In the genomic region with DNA sequence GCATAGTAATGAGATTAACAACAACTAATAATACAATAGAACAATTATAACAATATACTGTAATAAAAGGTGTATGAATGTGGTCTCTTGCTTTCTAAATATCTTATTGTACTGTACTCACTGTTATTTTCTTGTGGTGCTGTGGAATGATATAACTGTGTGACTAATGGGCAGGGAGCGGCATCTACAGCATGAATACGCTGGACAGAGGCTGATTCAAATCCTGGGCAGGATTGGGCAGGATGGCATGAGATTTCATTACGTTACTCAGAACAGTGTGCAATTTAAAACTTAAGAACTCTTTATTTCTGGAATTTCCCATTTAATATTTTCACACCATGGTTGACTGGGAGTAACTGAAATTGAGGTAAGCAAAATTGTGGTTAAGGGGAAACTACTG, we compare ENCODE assay signal across 15 cellular contexts.
A peak's percentile ranks its signal among the peaks of the same experiment; 100 is the strongest.
DNase-seq lines count a peak whose midpoint lies in the region; ATAC-seq and TF ChIP-seq lines count a peak whose summit lies in the region.
"Had no signal": no experiment of that assay in that cellular context is flagged by ENCODE, and none has a peak within 500 bp of the region (broad histone marks: within the 10 kb centered on the region; RNA-seq: fewer than 3 reads in every experiment).

No MANE protein-coding gene starts in this region.

- no peak overlapping the region for H3K4me3 ChIP-seq in astrocyte of the spinal cord (ENCODE audit: low read depth, low read length)

- DNase-seq in EL (peak; percentile 58), HT1080 (ENCODE audit: low read depth) (peak; percentile 67), astrocyte of the spinal cord (ENCODE audit: low read depth, low spot score) (peak; percentile 1), iris pigment epithelial cell (ENCODE audit: low read depth) (peak; percentile 12), KG1 (lab: John Stamatoyannopoulos, UW) (no peak), NCI-H82 (lab: John Stamatoyannopoulos, UW) (no peak), WTC11 (ENCODE audit: low spot score) (no peak)
- no peak for DNase-seq in activated effector memory CD4-positive, alpha-beta T cell treated with Interleukin-2 at 50 U/mL for 16 hours
- DNase-seq: DMS53, NCI-H1048, NCI-H446 treated with DMSO at 0.1 percent for 48 hours, NCI-H748 treated with DMSO at 0.1 percent for 48 hours, SIG-M5 had no signal

- peaks cover 32% of the 10 kb centered on the region for H3K9me3 Mint-ChIP-seq in WTC11

- CTCF ChIA-PET in WTC11 (lab: Charles Lee), result no interaction called here

- POLR2A ChIA-PET in WTC11 (lab: Charles Lee), result no interaction called here

- no peaks in the 10 kb centered on the region for H3K27me3 Mint-ChIP-seq in WTC11 (ENCODE audit: low read depth)
- H3K27me3 Mint-ChIP-seq: IgD-negative memory B cell had no signal

- H3K27ac Mint-ChIP-seq in WTC11, result no peak overlapping the region
- H3K27ac Mint-ChIP-seq: IgD-negative memory B cell had no signal

- TF ChIP-seq CTCF in astrocyte of the spinal cord (IDR thresholded peaks at IDR 0.05; ENCODE audit: low read depth, low read length) (no peak), WTC11 (IDR thresholded peaks at IDR 0.05) (no peak)

- in situ Hi-C loops in astrocyte of the spinal cord (cut with HindIII; ENCODE audit: low sequenced_read_pairs), result no loop called here

- H3K36me3 Mint-ChIP-seq in WTC11, result peaks cover 17% of the 10 kb centered on the region
- H3K36me3 Mint-ChIP-seq: IgD-negative memory B cell had no signal

- no peak overlapping the region for H3K4me3 Mint-ChIP-seq in WTC11
- H3K4me3 Mint-ChIP-seq: IgD-negative memory B cell had no signal

- H3K4me1 Mint-ChIP-seq in WTC11, result peaks cover 8% of the 10 kb centered on the region
- H3K4me1 Mint-ChIP-seq: IgD-negative memory B cell had no signal

- ATAC-seq in WTC11, result no peak
- ATAC-seq: Panc1 had no signal

TF ChIP-seq in WTC11, 78 proteins besides CTCF, POLR2A, EP300 and RAD21:
- TF ChIP-seq, protein P1, sequence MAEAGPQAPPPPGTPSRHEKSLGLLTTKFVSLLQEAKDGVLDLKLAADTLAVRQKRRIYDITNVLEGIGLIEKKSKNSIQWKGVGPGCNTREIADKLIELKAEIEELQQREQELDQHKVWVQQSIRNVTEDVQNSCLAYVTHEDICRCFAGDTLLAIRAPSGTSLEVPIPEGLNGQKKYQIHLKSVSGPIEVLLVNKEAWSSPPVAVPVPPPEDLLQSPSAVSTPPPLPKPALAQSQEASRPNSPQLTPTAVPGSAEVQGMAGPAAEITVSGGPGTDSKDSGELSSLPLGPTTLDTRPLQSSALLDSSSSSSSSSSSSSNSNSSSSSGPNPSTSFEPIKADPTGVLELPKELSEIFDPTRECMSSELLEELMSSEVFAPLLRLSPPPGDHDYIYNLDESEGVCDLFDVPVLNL (CRISPR knock-in tag; IDR thresholded peaks at IDR 0.05; ENCODE audit: borderline replicate concordance, low read depth), result no peak
- TF ChIP-seq, protein P2, sequence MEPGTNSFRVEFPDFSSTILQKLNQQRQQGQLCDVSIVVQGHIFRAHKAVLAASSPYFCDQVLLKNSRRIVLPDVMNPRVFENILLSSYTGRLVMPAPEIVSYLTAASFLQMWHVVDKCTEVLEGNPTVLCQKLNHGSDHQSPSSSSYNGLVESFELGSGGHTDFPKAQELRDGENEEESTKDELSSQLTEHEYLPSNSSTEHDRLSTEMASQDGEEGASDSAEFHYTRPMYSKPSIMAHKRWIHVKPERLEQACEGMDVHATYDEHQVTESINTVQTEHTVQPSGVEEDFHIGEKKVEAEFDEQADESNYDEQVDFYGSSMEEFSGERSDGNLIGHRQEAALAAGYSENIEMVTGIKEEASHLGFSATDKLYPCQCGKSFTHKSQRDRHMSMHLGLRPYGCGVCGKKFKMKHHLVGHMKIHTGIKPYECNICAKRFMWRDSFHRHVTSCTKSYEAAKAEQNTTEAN (CRISPR knock-in tag; IDR thresholded peaks at IDR 0.05), result no peak
- TF ChIP-seq ETV6 (CRISPR knock-in tag; IDR thresholded peaks at IDR 0.05) (no peak), MYBL2 (CRISPR knock-in tag; IDR thresholded peaks at IDR 0.05) (no peak), NR1H2 (CRISPR knock-in tag; IDR thresholded peaks at IDR 0.05) (no peak), RELA (CRISPR knock-in tag; IDR thresholded peaks at IDR 0.05; ENCODE audit: borderline replicate concordance) (no peak), HMGA2 (CRISPR knock-in tag; IDR thresholded peaks at IDR 0.05) (no peak), FOXK1 (CRISPR knock-in tag; IDR thresholded peaks at IDR 0.05) (no peak), TCF7 (CRISPR knock-in tag; IDR thresholded peaks at IDR 0.05; ENCODE audit: low read depth) (no peak), IRF2 (CRISPR knock-in tag; IDR thresholded peaks at IDR 0.05; ENCODE audit: borderline replicate concordance, low read depth) (no peak)
- TF ChIP-seq, protein P3, sequence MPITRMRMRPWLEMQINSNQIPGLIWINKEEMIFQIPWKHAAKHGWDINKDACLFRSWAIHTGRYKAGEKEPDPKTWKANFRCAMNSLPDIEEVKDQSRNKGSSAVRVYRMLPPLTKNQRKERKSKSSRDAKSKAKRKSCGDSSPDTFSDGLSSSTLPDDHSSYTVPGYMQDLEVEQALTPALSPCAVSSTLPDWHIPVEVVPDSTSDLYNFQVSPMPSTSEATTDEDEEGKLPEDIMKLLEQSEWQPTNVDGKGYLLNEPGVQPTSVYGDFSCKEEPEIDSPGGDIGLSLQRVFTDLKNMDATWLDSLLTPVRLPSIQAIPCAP (CRISPR knock-in tag; IDR thresholded peaks at IDR 0.05), result no peak
- TF ChIP-seq, protein P4, sequence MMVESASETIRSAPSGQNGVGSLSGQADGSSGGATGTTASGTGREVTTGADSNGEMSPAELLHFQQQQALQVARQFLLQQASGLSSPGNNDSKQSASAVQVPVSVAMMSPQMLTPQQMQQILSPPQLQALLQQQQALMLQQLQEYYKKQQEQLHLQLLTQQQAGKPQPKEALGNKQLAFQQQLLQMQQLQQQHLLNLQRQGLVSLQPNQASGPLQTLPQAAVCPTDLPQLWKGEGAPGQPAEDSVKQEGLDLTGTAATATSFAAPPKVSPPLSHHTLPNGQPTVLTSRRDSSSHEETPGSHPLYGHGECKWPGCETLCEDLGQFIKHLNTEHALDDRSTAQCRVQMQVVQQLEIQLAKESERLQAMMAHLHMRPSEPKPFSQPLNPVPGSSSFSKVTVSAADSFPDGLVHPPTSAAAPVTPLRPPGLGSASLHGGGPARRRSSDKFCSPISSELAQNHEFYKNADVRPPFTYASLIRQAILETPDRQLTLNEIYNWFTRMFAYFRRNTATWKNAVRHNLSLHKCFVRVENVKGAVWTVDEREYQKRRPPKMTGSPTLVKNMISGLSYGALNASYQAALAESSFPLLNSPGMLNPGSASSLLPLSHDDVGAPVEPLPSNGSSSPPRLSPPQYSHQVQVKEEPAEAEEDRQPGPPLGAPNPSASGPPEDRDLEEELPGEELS (CRISPR knock-in tag; IDR thresholded peaks at IDR 0.05), result no peak
- TF ChIP-seq, protein P5, sequence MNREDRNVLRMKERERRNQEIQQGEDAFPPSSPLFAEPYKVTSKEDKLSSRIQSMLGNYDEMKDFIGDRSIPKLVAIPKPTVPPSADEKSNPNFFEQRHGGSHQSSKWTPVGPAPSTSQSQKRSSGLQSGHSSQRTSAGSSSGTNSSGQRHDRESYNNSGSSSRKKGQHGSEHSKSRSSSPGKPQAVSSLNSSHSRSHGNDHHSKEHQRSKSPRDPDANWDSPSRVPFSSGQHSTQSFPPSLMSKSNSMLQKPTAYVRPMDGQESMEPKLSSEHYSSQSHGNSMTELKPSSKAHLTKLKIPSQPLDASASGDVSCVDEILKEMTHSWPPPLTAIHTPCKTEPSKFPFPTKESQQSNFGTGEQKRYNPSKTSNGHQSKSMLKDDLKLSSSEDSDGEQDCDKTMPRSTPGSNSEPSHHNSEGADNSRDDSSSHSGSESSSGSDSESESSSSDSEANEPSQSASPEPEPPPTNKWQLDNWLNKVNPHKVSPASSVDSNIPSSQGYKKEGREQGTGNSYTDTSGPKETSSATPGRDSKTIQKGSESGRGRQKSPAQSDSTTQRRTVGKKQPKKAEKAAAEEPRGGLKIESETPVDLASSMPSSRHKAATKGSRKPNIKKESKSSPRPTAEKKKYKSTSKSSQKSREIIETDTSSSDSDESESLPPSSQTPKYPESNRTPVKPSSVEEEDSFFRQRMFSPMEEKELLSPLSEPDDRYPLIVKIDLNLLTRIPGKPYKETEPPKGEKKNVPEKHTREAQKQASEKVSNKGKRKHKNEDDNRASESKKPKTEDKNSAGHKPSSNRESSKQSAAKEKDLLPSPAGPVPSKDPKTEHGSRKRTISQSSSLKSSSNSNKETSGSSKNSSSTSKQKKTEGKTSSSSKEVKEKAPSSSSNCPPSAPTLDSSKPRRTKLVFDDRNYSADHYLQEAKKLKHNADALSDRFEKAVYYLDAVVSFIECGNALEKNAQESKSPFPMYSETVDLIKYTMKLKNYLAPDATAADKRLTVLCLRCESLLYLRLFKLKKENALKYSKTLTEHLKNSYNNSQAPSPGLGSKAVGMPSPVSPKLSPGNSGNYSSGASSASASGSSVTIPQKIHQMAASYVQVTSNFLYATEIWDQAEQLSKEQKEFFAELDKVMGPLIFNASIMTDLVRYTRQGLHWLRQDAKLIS (CRISPR knock-in tag; IDR thresholded peaks at IDR 0.05; ENCODE audit: borderline replicate concordance), result no peak
- TF ChIP-seq, protein P6, sequence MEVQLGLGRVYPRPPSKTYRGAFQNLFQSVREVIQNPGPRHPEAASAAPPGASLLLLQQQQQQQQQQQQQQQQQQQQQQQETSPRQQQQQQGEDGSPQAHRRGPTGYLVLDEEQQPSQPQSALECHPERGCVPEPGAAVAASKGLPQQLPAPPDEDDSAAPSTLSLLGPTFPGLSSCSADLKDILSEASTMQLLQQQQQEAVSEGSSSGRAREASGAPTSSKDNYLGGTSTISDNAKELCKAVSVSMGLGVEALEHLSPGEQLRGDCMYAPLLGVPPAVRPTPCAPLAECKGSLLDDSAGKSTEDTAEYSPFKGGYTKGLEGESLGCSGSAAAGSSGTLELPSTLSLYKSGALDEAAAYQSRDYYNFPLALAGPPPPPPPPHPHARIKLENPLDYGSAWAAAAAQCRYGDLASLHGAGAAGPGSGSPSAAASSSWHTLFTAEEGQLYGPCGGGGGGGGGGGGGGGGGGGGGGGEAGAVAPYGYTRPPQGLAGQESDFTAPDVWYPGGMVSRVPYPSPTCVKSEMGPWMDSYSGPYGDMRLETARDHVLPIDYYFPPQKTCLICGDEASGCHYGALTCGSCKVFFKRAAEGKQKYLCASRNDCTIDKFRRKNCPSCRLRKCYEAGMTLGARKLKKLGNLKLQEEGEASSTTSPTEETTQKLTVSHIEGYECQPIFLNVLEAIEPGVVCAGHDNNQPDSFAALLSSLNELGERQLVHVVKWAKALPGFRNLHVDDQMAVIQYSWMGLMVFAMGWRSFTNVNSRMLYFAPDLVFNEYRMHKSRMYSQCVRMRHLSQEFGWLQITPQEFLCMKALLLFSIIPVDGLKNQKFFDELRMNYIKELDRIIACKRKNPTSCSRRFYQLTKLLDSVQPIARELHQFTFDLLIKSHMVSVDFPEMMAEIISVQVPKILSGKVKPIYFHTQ (CRISPR knock-in tag; IDR thresholded peaks at IDR 0.05), result no peak

Comparison
In these comparisons a context has a peak if more than half of its experiments do, and no peak if none do; other contexts are left out.
1. DNase-seq: peak in EL (single experiment), HT1080 (single experiment), astrocyte of the spinal cord (single experiment) and iris pigment epithelial cell (single experiment); none in KG1 (single experiment), NCI-H82 (single experiment), activated effector memory CD4-positive, alpha-beta T cell treated with Interleukin-2 at 50 U/mL for 16 hours (single experiment) and WTC11 (single experiment).